Comparison of ENCODE assay signal across 8 cellular contexts in the genomic region with DNA sequence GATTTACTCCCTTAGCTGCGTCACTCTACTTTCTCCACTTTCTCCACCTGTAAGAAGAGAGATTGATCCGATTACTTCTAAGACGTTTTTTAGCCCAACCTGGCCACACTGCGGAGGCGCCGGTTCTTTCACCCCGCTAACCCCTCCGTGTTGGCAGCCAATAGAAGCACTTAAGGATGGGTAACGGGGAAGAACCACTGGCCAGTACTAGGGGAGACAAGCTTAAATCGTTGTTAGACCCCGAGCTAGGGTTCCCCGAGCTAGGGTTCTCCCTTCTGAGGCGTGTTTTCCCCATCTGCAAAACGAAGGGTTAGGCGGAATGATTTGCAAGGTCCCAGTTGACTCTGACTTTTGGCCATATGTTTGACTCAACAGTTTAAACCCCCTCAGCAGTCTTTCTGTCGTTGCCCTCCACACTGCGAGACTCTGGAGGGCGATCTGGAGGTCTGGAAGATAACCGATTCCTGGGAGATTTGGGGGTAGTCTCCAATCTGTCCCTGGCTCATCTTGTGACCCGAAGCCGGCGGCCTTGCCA. TPM values are rescaled to one million over a fixed set of nuclear protein-coding genes. Genes with fewer than 3 reads are reported as not detected.
DNase-seq lines count a peak whose midpoint lies in the region; ATAC-seq and TF ChIP-seq lines count a peak whose summit lies in the region.

No MANE protein-coding gene starts in this region.

- no peaks in the 10 kb centered on the region for H3K27me3 ChIP-seq in BE2C

- peak; percentile 13 for ATAC-seq in GM18517 (IDR thresholded peaks at IDR 0.05; ENCODE audit: unreplicated experiment)
- ATAC-seq in HG03103 (IDR thresholded peaks at IDR 0.05; ENCODE audit: low read depth, unreplicated experiment): peak; percentile 9

- peak; percentile 16 for DNase-seq in BE2C
- DNase-seq in germinal center (ENCODE audit: low spot score): peak; percentile 8
- peak; percentile 9 for DNase-seq in pons (ENCODE audit: low spot score)
- no peak for DNase-seq in SIG-M5 treated with dmso at 0.1 percent for 504 hours (lab: John Stamatoyannopoulos, UW; ENCODE audit: unreplicated experiment)
- no peak for DNase-seq in cerebellar nuclear complex (lab: John Stamatoyannopoulos, UW)

- H3K36me3 ChIP-seq in BE2C: no peaks in the 10 kb centered on the region; the same call in 1 of the 2 replicates

- TF ChIP-seq CTCF in BE2C (IDR thresholded peaks at IDR 0.05; ENCODE audit: low read depth, low read length): peak; percentile 14; the same call in 1 of the 2 replicates
- TF ChIP-seq CTCF in WI38 (IDR thresholded peaks at IDR 0.05; ENCODE audit: low read depth, low read length): no peak

- no peaks in the 10 kb centered on the region for H3K9me3 ChIP-seq in BE2C

- H3K4me3 ChIP-seq in BE2C (ENCODE audit: low read depth, low read length) (peak overlapping the region; percentile 80), WI38 (ENCODE audit: low read depth, low read length) (peak overlapping the region; percentile 96)

- 0 out of 2 replicates have a peak, but pooled peaks cover 2% of the 10 kb centered on the region for H3K4me1 ChIP-seq in BE2C

RNA-seq across cellular contexts. Expression of gene UMAD1, which starts 0.6 kb away (rescaled TPM):
- polyA plus RNA-seq in BE2C (2012; ENCODE audit: insufficient read depth, insufficient read length, low read depth): 6.2 TPM

Comparison
In these comparisons a context has a peak if more than half of its experiments do, and no peak if none do; other contexts are left out.
1. DNase-seq: peak in BE2C (single experiment), germinal center (single experiment) and pons (single experiment); none in SIG-M5 treated with dmso at 0.1 percent for 504 hours (single experiment) and cerebellar nuclear complex (0 of 2).